In the genomic region with DNA sequence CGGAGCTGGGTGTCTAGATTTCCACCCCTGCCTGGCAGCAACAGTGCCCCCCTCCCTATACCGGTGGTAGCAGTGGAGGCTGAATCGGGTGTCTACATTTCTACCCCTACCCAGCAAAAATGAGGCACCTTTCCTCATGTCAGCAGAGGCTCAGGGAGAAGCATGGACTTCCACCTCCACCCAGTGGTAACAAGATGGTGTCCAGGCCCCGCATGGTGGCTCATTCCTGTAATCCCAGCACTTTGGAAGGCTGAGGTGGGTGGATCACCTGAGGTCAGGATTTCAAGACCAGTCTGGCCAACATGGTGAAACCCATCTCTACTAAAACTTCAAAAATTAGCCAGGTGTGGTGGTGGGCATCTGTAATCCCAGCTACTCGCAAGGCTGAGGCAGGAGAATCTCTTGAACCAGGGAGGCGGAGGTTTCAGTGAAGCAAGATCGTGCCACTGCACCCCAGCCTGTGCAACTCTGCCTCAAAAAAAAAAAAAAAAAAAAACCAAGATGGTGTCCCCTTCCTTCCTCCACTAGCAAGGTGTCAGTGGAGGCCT, we compare ENCODE assay signal across 9 cellular contexts. TPM values are rescaled to one million over a fixed set of nuclear protein-coding genes. Genes with fewer than 3 reads are reported as not detected.
DNase-seq lines count a peak whose midpoint lies in the region; ATAC-seq and TF ChIP-seq lines count a peak whose summit lies in the region.
"Had no signal": no experiment of that assay in that cellular context is flagged by ENCODE, and none has a peak within 500 bp of the region (broad histone marks: within the 10 kb centered on the region; RNA-seq: fewer than 3 reads in every experiment).

No MANE protein-coding gene starts in this region.

- H2AFZ ChIP-seq in SK-N-SH (ENCODE audit: low read depth) = peak overlapping the region; percentile 33

- no peaks in the 10 kb centered on the region for H3F3A ChIP-seq in SK-N-SH (replicated peaks; ENCODE audit: insufficient read depth)

- H3K27me3 ChIP-seq in SK-N-SH (ENCODE audit: insufficient read depth) (no peaks in the 10 kb centered on the region; the same call in 1 of the 2 replicates), dorsolateral prefrontal cortex (no peaks in the 10 kb centered on the region), rectal smooth muscle tissue (ENCODE audit: control insufficient read depth, insufficient read depth, low read length) (no peaks in the 10 kb centered on the region)

- POLR2A ChIA-PET in SK-N-SH (lab: Yijun Ruan, JAX) = no interaction called here

- H3K9ac ChIP-seq in SK-N-SH (no peak overlapping the region), rectal smooth muscle tissue (ENCODE audit: low read length) (peak overlapping the region; percentile 56)

- TF ChIP-seq RAD21 in SK-N-SH (IDR thresholded peaks at IDR 0.05; ENCODE audit: low read length) = no peak

- no peak for TF ChIP-seq EP300 in SK-N-SH (IDR thresholded peaks at IDR 0.05; ENCODE audit: borderline replicate concordance in 1 of 2, low read depth in 1 of 2, low read length in 1 of 2)

- H3K27ac ChIP-seq in SK-N-SH (ENCODE audit: low read depth in 2 of 2, low read length in 1 of 2) (no peak overlapping the region), dorsolateral prefrontal cortex (peak overlapping the region in 4 of 59 donors; percentile 12 to 55 (median 21)), rectal smooth muscle tissue (ENCODE audit: low read depth, low read length) (no peak overlapping the region)

- CTCF ChIA-PET in SK-N-SH (lab: Yijun Ruan, JAX) = interaction anchor here (1.6 kb wide), 1 partner anchor 55 kb away, joined by 4 read pairs; no protein-coding TSS in a partner anchor

- intact Hi-C loops in dorsolateral prefrontal cortex (cut with DNase I) = no loop called here

- no peaks in the 10 kb centered on the region for H4K20me1 ChIP-seq in SK-N-SH (ENCODE audit: insufficient read depth)

- TF ChIP-seq CTCF in SK-N-SH (IDR thresholded peaks at IDR 0.05) = no peak
- TF ChIP-seq CTCF in dorsolateral prefrontal cortex (IDR thresholded peaks at IDR 0.05 in 54 of 56, conservative IDR thresholded peaks at IDR 0.05 in 2 of 56; ENCODE audit: low read depth in 1 of 56, partially characterized antibody in 56 of 56) = no peak

- no peaks in the 10 kb centered on the region for H3K9me3 ChIP-seq in SK-N-SH

- ATAC-seq in SK-N-SH treated with all-trans-retinoic acid at 6 μM for 48 hours = no peak
- ATAC-seq in esophagus mucosa = no peak
- ATAC-seq in HG02840 (IDR thresholded peaks at IDR 0.05; ENCODE audit: low FRiP score, unreplicated experiment) = no peak

- no peaks in the 10 kb centered on the region for H3K79me2 ChIP-seq in SK-N-SH (ENCODE audit: insufficient read depth)

- H3K4me1 ChIP-seq in SK-N-SH (ENCODE audit: control insufficient read depth in 1 of 2, insufficient read depth in 2 of 2, low read depth in 1 of 2, low read length in 1 of 2) (peaks cover 0 to 13% of the 10 kb centered on the region in 2 experiments; a peak in 1 of 4 replicates), rectal smooth muscle tissue (ENCODE audit: control insufficient read depth, insufficient read depth, low read length) (no peaks in the 10 kb centered on the region)

- H3K9me2 ChIP-seq in SK-N-SH = no peaks in the 10 kb centered on the region

- WGBS in SK-N-SH (ENCODE audit: low lambda C conversion rate) = 83% methylated on average over 6 of the region's 7 CpGs

- H3K4me3 ChIP-seq in SK-N-SH (ENCODE audit: low read depth in 2 of 2, low read length in 1 of 2) = peak overlapping the region; percentile 40 to 50; a peak in 3 of 4 replicates
- peak overlapping the region in 58 of 59 donors; percentile 32 to 73 (median 56) for H3K4me3 ChIP-seq in dorsolateral prefrontal cortex
- H3K4me3 ChIP-seq in rectal smooth muscle tissue (ENCODE audit: low read length) = peak overlapping the region; percentile 65

- peak; percentile 18 for DNase-seq in SK-N-SH
- peak; percentile 46 for DNase-seq in NCI-H146 (lab: John Stamatoyannopoulos, UW)
- DNase-seq in dorsolateral prefrontal cortex = no peak
- no peak for DNase-seq in effector CD8-positive, alpha-beta T cell (lab: John Stamatoyannopoulos, UW)

- H3K36me3 ChIP-seq in SK-N-SH (replicated peaks in 1 of 2; ENCODE audit: control insufficient read depth in 1 of 2, insufficient read depth in 2 of 2, low read length in 1 of 2) (no peaks in the 10 kb centered on the region), rectal smooth muscle tissue (ENCODE audit: control insufficient read depth, insufficient read depth, low read length) (no peaks in the 10 kb centered on the region)

- peak overlapping the region; percentile 70; the same call in 1 of the 2 replicates for H3K4me2 ChIP-seq in SK-N-SH

TF ChIP-seq in SK-N-SH, 30 proteins besides CTCF, POLR2A, EP300 and RAD21:
- TF ChIP-seq TAF1 (IDR thresholded peaks at IDR 0.05; ENCODE audit: borderline replicate concordance, low read depth, low read length) (no peak), RXRA (IDR thresholded peaks at IDR 0.05; ENCODE audit: borderline replicate concordance, low read depth) (no peak), TCF12 (IDR thresholded peaks at IDR 0.05) (no peak), GABPA (IDR thresholded peaks at IDR 0.05; ENCODE audit: low read depth) (no peak), PBX3 (IDR thresholded peaks at IDR 0.05) (no peak), JUND (IDR thresholded peaks at IDR 0.05) (no peak), SIN3A (IDR thresholded peaks at IDR 0.05; ENCODE audit: borderline replicate concordance, low read depth, low read length) (no peak), NFIC (IDR thresholded peaks at IDR 0.05; ENCODE audit: borderline replicate concordance) (no peak), FOXJ3 (CRISPR knock-in tag; IDR thresholded peaks at IDR 0.05) (no peak), CHD2 (IDR thresholded peaks at IDR 0.05; ENCODE audit: low read length, partially characterized antibody) (no peak), YY1 (IDR thresholded peaks at IDR 0.05; ENCODE audit: low read depth) (no peak)
- TF ChIP-seq, protein P1, sequence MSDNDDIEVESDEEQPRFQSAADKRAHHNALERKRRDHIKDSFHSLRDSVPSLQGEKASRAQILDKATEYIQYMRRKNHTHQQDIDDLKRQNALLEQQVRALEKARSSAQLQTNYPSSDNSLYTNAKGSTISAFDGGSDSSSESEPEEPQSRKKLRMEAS (IDR thresholded peaks at IDR 0.05; ENCODE audit: low read depth) = no peak
TF ChIP-seq in SK-N-SH: peak in this region for 0.

TF ChIP-seq in SK-N-SH treated with all-trans-retinoic acid at 6 μM for 48 hours, 23 proteins besides CTCF, POLR2A, EP300 and RAD21 (continues in another document):
- no peak for TF ChIP-seq ARNTL (CRISPR knock-in tag; IDR thresholded peaks at IDR 0.05; ENCODE audit: borderline replicate concordance, low read depth)
- no peak for TF ChIP-seq ISL1 (CRISPR knock-in tag; IDR thresholded peaks at IDR 0.05)
- no peak for TF ChIP-seq ZC3H10 (CRISPR knock-in tag; IDR thresholded peaks at IDR 0.05)
- TF ChIP-seq PPARA (CRISPR knock-in tag; IDR thresholded peaks at IDR 0.05; ENCODE audit: borderline replicate concordance) = no peak
- TF ChIP-seq RARB (CRISPR knock-in tag; IDR thresholded peaks at IDR 0.05) = no peak
- no peak for TF ChIP-seq OSR1 (CRISPR knock-in tag; IDR thresholded peaks at IDR 0.05)
- TF ChIP-seq TCF4 (CRISPR knock-in tag; IDR thresholded peaks at IDR 0.05; ENCODE audit: borderline replicate concordance) = no peak
- no peak for TF ChIP-seq ZNF565 (CRISPR knock-in tag; conservative IDR thresholded peaks at IDR 0.05; ENCODE audit: low read depth)
- no peak for TF ChIP-seq BACH2 (CRISPR knock-in tag; IDR thresholded peaks at IDR 0.05; ENCODE audit: borderline replicate concordance)
- no peak for TF ChIP-seq ESRRG (CRISPR knock-in tag; IDR thresholded peaks at IDR 0.05)
- no peak for TF ChIP-seq GLIS3 (CRISPR knock-in tag; IDR thresholded peaks at IDR 0.05)
- TF ChIP-seq TOX (CRISPR knock-in tag; IDR thresholded peaks at IDR 0.05; ENCODE audit: borderline replicate concordance) = no peak
- TF ChIP-seq CREB5 (CRISPR knock-in tag; IDR thresholded peaks at IDR 0.05; ENCODE audit: low read depth) = no peak
- TF ChIP-seq, protein P2, sequence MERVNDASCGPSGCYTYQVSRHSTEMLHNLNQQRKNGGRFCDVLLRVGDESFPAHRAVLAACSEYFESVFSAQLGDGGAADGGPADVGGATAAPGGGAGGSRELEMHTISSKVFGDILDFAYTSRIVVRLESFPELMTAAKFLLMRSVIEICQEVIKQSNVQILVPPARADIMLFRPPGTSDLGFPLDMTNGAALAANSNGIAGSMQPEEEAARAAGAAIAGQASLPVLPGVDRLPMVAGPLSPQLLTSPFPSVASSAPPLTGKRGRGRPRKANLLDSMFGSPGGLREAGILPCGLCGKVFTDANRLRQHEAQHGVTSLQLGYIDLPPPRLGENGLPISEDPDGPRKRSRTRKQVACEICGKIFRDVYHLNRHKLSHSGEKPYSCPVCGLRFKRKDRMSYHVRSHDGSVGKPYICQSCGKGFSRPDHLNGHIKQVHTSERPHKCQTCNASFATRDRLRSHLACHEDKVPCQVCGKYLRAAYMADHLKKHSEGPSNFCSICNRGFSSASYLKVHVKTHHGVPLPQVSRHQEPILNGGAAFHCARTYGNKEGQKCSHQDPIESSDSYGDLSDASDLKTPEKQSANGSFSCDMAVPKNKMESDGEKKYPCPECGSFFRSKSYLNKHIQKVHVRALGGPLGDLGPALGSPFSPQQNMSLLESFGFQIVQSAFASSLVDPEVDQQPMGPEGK (CRISPR knock-in tag; IDR thresholded peaks at IDR 0.05; ENCODE audit: borderline replicate concordance) = no peak

RNA-seq across cellular contexts. Expression of gene OR5AU1, which starts 35.5 kb away (rescaled TPM):
- polyA plus RNA-seq in SK-N-SH (2012; rRNA removed) = not detected in 2 replicates
- not detected in 2 replicates for polyA plus RNA-seq in SK-N-SH (2012; cell fraction: cytosol; rRNA removed)
- not detected in 2 replicates for polyA plus RNA-seq in SK-N-SH (2012; cell fraction: nucleus; rRNA removed)
- total RNA-seq in dorsolateral prefrontal cortex (not detected), esophagus mucosa (not detected)
- total RNA-seq: liver had no signal
- polyA plus RNA-seq: liver had no signal

Comparison
In these comparisons a context has a peak if more than half of its experiments do, and no peak if none do; other contexts are left out.
1. DNase-seq: peak in SK-N-SH (single experiment) and NCI-H146 (single experiment); none in dorsolateral prefrontal cortex (0 of 10) and effector CD8-positive, alpha-beta T cell (single experiment).
2. Peak in every context shown above with its lines, with median percentiles within 50 percentile points of each other: H3K4me3 ChIP-seq.